ENCODE assay signal across 15 cellular contexts in genomic region chr19:5963855-5964254, GRCh38. TPM values are rescaled to one million over a fixed set of nuclear protein-coding genes. Genes with fewer than 3 reads are reported as not detected.
DNase-seq lines count a peak whose midpoint lies in the region; ATAC-seq and TF ChIP-seq lines count a peak whose summit lies in the region.
"Had no signal": no experiment of that assay in that cellular context is flagged by ENCODE, and none has a peak within 500 bp of the region (broad histone marks: within the 10 kb centered on the region; RNA-seq: fewer than 3 reads in every experiment).

No MANE protein-coding gene starts in this region.

- WGBS in esophagus, 2 donors = 85% methylated on average over 7 of the region's 7 CpGs
- WGBS in spleen, 5 donors = 84 to 92% (median 87%) methylated on average over 5 to 7 of the region's 7 CpGs

- H3K36me3 Mint-ChIP-seq in activated CD4-positive, alpha-beta T cell treated with anti-CD3 and anti-CD28 coated beads, Interleukin-2, amount 10 ng/mL, durations not matched to agents 7 days and 5 days (ENCODE audit: low read depth) = peaks cover 16% of the 10 kb centered on the region

- no peaks in the 10 kb centered on the region for H3K9me3 Mint-ChIP-seq in activated CD4-positive, alpha-beta T cell treated with anti-CD3 and anti-CD28 coated beads, Interleukin-2, amount 10 ng/mL, durations not matched to agents 7 days and 5 days
- H3K9me3 Mint-ChIP-seq: neural crest cell had no signal

- no peak for DNase-seq in activated CD4-positive, alpha-beta T cell treated with anti-CD3 and anti-CD28 coated beads, Interleukin-2, amount 10 ng/mL, durations not matched to agents 7 days and 5 days
- no peak for DNase-seq in activated CD4-positive, alpha-beta T cell treated with anti-CD3 and anti-CD28 coated beads for 48 hours
- peak; percentile 61 for DNase-seq in spleen
- no peak for DNase-seq in Peyer's patch
- DNase-seq: effector CD8-positive, alpha-beta T cell; gastrocnemius medialis; NCI-H1105 treated with DMSO at 0.1 percent for 48 hours; NCI-H446 had no signal

- H3K4me1 ChIP-seq in esophagus (ENCODE audit: control insufficient read depth in 2 of 2, insufficient read depth in 2 of 2, low read length in 1 of 2) (peaks cover 19 to 35% of the 10 kb centered on the region in 2 donors), spleen (peaks cover 62 to 100% (median 99%) of the 10 kb centered on the region in 6 donors), Peyer's patch (peaks cover 16 to 70% (median 41%) of the 10 kb centered on the region in 4 donors)

- TF ChIP-seq POLR2A in spleen (IDR thresholded peaks at IDR 0.05) (no peak), Peyer's patch (IDR thresholded peaks at IDR 0.05) (no peak)

- no peak for TF ChIP-seq CTCF in VCaP (conservative IDR thresholded peaks at IDR 0.05)
- no peak for TF ChIP-seq CTCF in spleen (IDR thresholded peaks at IDR 0.05 in 8 of 11, conservative IDR thresholded peaks at IDR 0.05 in 3 of 11)
- TF ChIP-seq CTCF in Peyer's patch (IDR thresholded peaks at IDR 0.05) = no peak

- peaks cover 0 to 3% of the 10 kb centered on the region in 2 donors for H3K36me3 ChIP-seq in esophagus (ENCODE audit: control insufficient read depth in 2 of 2, insufficient read depth in 2 of 2, low read length in 1 of 2)
- H3K36me3 ChIP-seq in spleen = peaks cover 0 to 23% (median 6%) of the 10 kb centered on the region in 6 donors
- H3K36me3 ChIP-seq in Peyer's patch = no peaks in the 10 kb centered on the region
- H3K36me3 ChIP-seq: gastrocnemius medialis had no signal

- H3K4me3 Mint-ChIP-seq in activated CD4-positive, alpha-beta T cell treated with anti-CD3 and anti-CD28 coated beads, Interleukin-2, amount 10 ng/mL, durations not matched to agents 7 days and 5 days = no peak overlapping the region
- H3K4me3 Mint-ChIP-seq: neural crest cell had no signal

- H3K27me3 ChIP-seq in esophagus (ENCODE audit: control insufficient read depth in 1 of 2, insufficient read depth in 2 of 2, low read length in 2 of 2) = no peaks in the 10 kb centered on the region
- H3K27me3 ChIP-seq in spleen (replicated peaks in 1 of 7) = no peaks in the 10 kb centered on the region
- H3K27me3 ChIP-seq in Peyer's patch = no peaks in the 10 kb centered on the region
- H3K27me3 ChIP-seq: gastrocnemius medialis had no signal

- POLR2A ChIA-PET in activated CD4-positive, alpha-beta T cell treated with anti-CD3 and anti-CD28 coated beads, Interleukin-2, amount 10 ng/mL, durations not matched to agents 7 days and 5 days (lab: Charles Lee) = no interaction called here

- H3K4me3 ChIP-seq in esophagus (ENCODE audit: low read depth in 1 of 2, low read length in 2 of 2) = no peak overlapping the region
- H3K4me3 ChIP-seq in spleen = no peak overlapping the region
- no peak overlapping the region for H3K4me3 ChIP-seq in Peyer's patch
- H3K4me3 ChIP-seq: A549, gastrocnemius medialis, skin epidermis had no signal

- H3K4me1 Mint-ChIP-seq in activated CD4-positive, alpha-beta T cell treated with anti-CD3 and anti-CD28 coated beads, Interleukin-2, amount 10 ng/mL, durations not matched to agents 7 days and 5 days = peaks cover 95% of the 10 kb centered on the region

- no peaks in the 10 kb centered on the region for H3K27me3 Mint-ChIP-seq in activated CD4-positive, alpha-beta T cell treated with anti-CD3 and anti-CD28 coated beads, Interleukin-2, amount 10 ng/mL, durations not matched to agents 7 days and 5 days

- peak overlapping the region; percentile 100 for H3K27ac Mint-ChIP-seq in activated CD4-positive, alpha-beta T cell treated with anti-CD3 and anti-CD28 coated beads, Interleukin-2, amount 10 ng/mL, durations not matched to agents 7 days and 5 days

- H3K9me3 ChIP-seq in esophagus (ENCODE audit: control insufficient read depth in 2 of 2, insufficient read depth in 1 of 2, low read depth in 1 of 2, low read length in 1 of 2) (no peaks in the 10 kb centered on the region), spleen (no peaks in the 10 kb centered on the region), Peyer's patch (no peaks in the 10 kb centered on the region)
- H3K9me3 ChIP-seq: A549, gastrocnemius medialis had no signal

- ATAC-seq in HG02759 (IDR thresholded peaks at IDR 0.05; ENCODE audit: unreplicated experiment) = no peak
- ATAC-seq in GM19328 (IDR thresholded peaks at IDR 0.05; ENCODE audit: unreplicated experiment) = no peak
- ATAC-seq: A549, gastrocnemius medialis had no signal

- intact Hi-C loops in spleen (cut with DNase I; ENCODE audit: low total_unique reads) = loop anchor here (10.0 kb wide), 1 partner anchor 59 kb away; the partner anchor contains the start of genes NDUFA11 and VMAC

- peak overlapping the region; percentile 87 for H3K27ac ChIP-seq in VCaP
- H3K27ac ChIP-seq in esophagus (ENCODE audit: low read depth in 2 of 2, low read length in 1 of 2) = peak overlapping the region; percentile 11 to 18
- H3K27ac ChIP-seq in spleen = peak overlapping the region in 7 of 8 donors; percentile 81 to 90 (median 84)
- peak overlapping the region in 2 of 4 donors; percentile 77 to 90 for H3K27ac ChIP-seq in Peyer's patch
- H3K27ac ChIP-seq: A549, gastrocnemius medialis had no signal

- CTCF ChIA-PET in activated CD4-positive, alpha-beta T cell treated with anti-CD3 and anti-CD28 coated beads, Interleukin-2, amount 10 ng/mL, durations not matched to agents 7 days and 5 days (lab: Charles Lee) = no interaction called here

RNA-seq across cellular contexts. Expression of gene RANBP3, which starts 14.1 kb away (rescaled TPM):
- 10 to 100 TPM; 97.4 to 98.0 TPM for total RNA-seq in activated CD4-positive, alpha-beta T cell treated with anti-CD3 and anti-CD28 coated beads, Interleukin-2, amount 10 ng/mL, durations not matched to agents 7 days and 5 days
- polyA plus RNA-seq in esophagus (10 to 100 TPM; 25.0 to 34.4 TPM), spleen (10 to 100 TPM; 27.5 to 44.3 (median 30.2) TPM)
- total RNA-seq in spleen (10 to 100 TPM; 68.5 to 92.9 (median 71.2) TPM), Peyer's patch (100 to 1,000 TPM in 2 of 4 donors, 10 to 100 TPM in 2; 59.7 to 104 (median 91.1) TPM)

RNA-seq across cellular contexts. Expression of gene CAPS, which starts 49.8 kb away (rescaled TPM):
- total RNA-seq in activated CD4-positive, alpha-beta T cell treated with anti-CD3 and anti-CD28 coated beads, Interleukin-2, amount 10 ng/mL, durations not matched to agents 7 days and 5 days = 10 to 100 TPM; 17.2 to 21.0 TPM
- 10 to 100 TPM in 1 of 2 donors, 1 to 10 TPM in 1; 8.0 to 18.7 TPM for polyA plus RNA-seq in esophagus
- 10 to 100 TPM; 14.7 to 20.7 (median 17.6) TPM for total RNA-seq in spleen
- 10 to 100 TPM; 23.7 to 61.8 (median 51.3) TPM for polyA plus RNA-seq in spleen
- 10 to 100 TPM in 3 of 4 donors, 1 to 10 TPM in 1; 9.5 to 44.6 (median 24.4) TPM for total RNA-seq in Peyer's patch

RNA-seq across cellular contexts. Expression of gene VMAC, which starts 59.2 kb away (rescaled TPM):
- total RNA-seq in activated CD4-positive, alpha-beta T cell treated with anti-CD3 and anti-CD28 coated beads, Interleukin-2, amount 10 ng/mL, durations not matched to agents 7 days and 5 days = 10 to 100 TPM; 11.8 TPM
- 1 to 10 TPM; 3.4 to 7.9 TPM for polyA plus RNA-seq in esophagus
- total RNA-seq in spleen = 10 to 100 TPM in 6 of 7 donors, 1 to 10 TPM in 1; 8.5 to 15.9 (median 12.5) TPM
- 1 to 10 TPM; 2.1 to 9.6 (median 3.3) TPM for polyA plus RNA-seq in spleen
- total RNA-seq in Peyer's patch = 10 to 100 TPM in 3 of 4 donors, 1 to 10 TPM in 1; 9.6 to 24.8 (median 18.4) TPM
